Comparison of ENCODE assay signal across 32 cellular contexts in the genomic region with DNA sequence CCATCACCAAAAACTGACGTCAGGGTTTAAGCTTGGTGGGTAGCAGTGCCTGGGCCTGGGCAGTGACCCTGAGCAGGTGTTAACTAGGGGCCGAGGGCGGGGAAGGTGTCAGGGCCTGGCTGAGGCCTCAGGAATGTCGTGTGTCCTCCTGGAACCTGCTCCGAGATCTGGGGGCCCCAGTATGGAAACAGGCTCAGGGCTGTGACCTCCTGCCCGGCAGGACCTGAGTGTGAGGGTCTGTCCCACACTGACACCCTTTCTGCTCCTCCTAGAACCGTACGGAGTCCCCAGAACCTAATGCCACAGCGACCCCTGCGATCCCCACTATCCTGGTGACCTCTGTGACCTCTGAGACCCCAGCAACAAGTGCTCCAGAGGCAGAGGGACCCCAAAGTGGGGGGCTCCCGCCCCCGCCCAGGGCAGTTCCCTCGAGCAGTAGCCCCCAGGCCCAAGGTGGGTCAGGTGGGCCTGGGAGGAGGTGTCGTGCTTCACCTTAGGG. TPM values are rescaled to one million over a fixed set of nuclear protein-coding genes. Genes with fewer than 3 reads are reported as not detected.
"Had no signal": no experiment of that assay in that cellular context is flagged by ENCODE, and none has a peak within 500 bp of the region (broad histone marks: within the 10 kb centered on the region; RNA-seq: fewer than 3 reads in every experiment).

No MANE protein-coding gene starts in this region.

- H3K4me3 Mint-ChIP-seq: activated CD4-positive, alpha-beta memory T cell treated with anti-CD3 and anti-CD28 coated beads for 36 hours; activated CD4-positive, alpha-beta T cell treated with anti-CD3 and anti-CD28 coated beads, Interleukin-2, amount 10 ng/mL, durations not matched to agents 24 days and 14 days; activated naive CD4-positive, alpha-beta T cell treated with anti-CD3 and anti-CD28 coated beads for 36 hours; activated naive CD8-positive, alpha-beta T cell treated with anti-CD3 and anti-CD28 coated beads, Interleukin-2, amount 10 ng/mL, durations not matched to agents 7 days and 5 days; activated T-helper 1 cell treated with anti-CD3 and anti-CD28 coated beads, Interleukin-12 subunit alpha, Interleukin-12 subunit beta, Interleukin-2, Interleukin-4 antibody, amounts not matched to agents 30 ng/mL and 10 ng/mL and 1 ng/mL, durations not matched to agents 14 hours and 24 hours and 36 hours; effector memory CD8-positive, alpha-beta T cell; mesothelial cell of epicardium; naive B cell; nephron progenitor cell; T-helper 17 cell had no signal

- H3K27me3 ChIP-seq: ascending aorta, brain microvascular endothelial cell, gastroesophageal sphincter, pancreas, testis, transverse colon had no signal

- DNase-seq: activated CD4-positive, alpha-beta memory T cell treated with anti-CD3 and anti-CD28 coated beads for 36 hours; activated CD4-positive, alpha-beta T cell treated with anti-CD3 and anti-CD28 coated beads, Interleukin-2, amount 10 ng/mL, durations not matched to agents 24 days and 14 days; activated CD4-positive, CD25-positive, alpha-beta regulatory T cell treated with anti-CD3 and anti-CD28 coated beads, Interleukin-2, amount 50 U/mL, for 72 hours; activated CD8-positive, alpha-beta memory T cell treated with anti-CD3 and anti-CD28 coated beads, Interleukin-2, amount 50 U/mL, for 4 hours; activated effector memory CD4-positive, alpha-beta T cell treated with anti-CD3 and anti-CD28 coated beads, Interleukin-2, amount 50 U/mL, for 16 hours; activated naive CD4-positive, alpha-beta T cell treated with anti-CD3 and anti-CD28 coated beads for 36 hours; activated naive CD8-positive, alpha-beta T cell treated with anti-CD3 and anti-CD28 coated beads, Interleukin-2, amount 10 ng/mL, durations not matched to agents 7 days and 5 days; activated T-cell treated with anti-CD3 and anti-CD28 coated beads, Interleukin-2, amount 50 U/mL, for 1 hour; brain microvascular endothelial cell; cortex of kidney; effector memory CD8-positive, alpha-beta T cell; head of caudate nucleus; hippocampal formation; naive B cell; nephron progenitor cell; stimulated activated CD4-positive, alpha-beta T cell treated with anti-CD3 and anti-CD28 coated beads, Interleukin-2, amount 100 ng/mL, for 48 hours; stimulated activated naive CD4-positive, alpha-beta T cell treated with Interleukin-2 at 50 U/mL for 16 hours; T-helper 17 cell; testis; transverse colon had no signal

- H3K27me3 Mint-ChIP-seq: activated CD4-positive, alpha-beta memory T cell treated with anti-CD3 and anti-CD28 coated beads for 36 hours; activated CD4-positive, alpha-beta T cell treated with anti-CD3 and anti-CD28 coated beads, Interleukin-2, amount 10 ng/mL, durations not matched to agents 24 days and 14 days; activated naive CD8-positive, alpha-beta T cell treated with anti-CD3 and anti-CD28 coated beads, Interleukin-2, amount 10 ng/mL, durations not matched to agents 7 days and 5 days; effector memory CD8-positive, alpha-beta T cell; naive B cell; T-helper 17 cell had no signal

- H3K27ac Mint-ChIP-seq: activated CD4-positive, alpha-beta memory T cell treated with anti-CD3 and anti-CD28 coated beads for 36 hours; activated CD4-positive, alpha-beta T cell treated with anti-CD3 and anti-CD28 coated beads, Interleukin-2, amount 10 ng/mL, durations not matched to agents 24 days and 14 days; activated naive CD4-positive, alpha-beta T cell treated with anti-CD3 and anti-CD28 coated beads for 36 hours; activated naive CD8-positive, alpha-beta T cell treated with anti-CD3 and anti-CD28 coated beads, Interleukin-2, amount 10 ng/mL, durations not matched to agents 7 days and 5 days; activated T-helper 1 cell treated with anti-CD3 and anti-CD28 coated beads, Interleukin-12 subunit alpha, Interleukin-12 subunit beta, Interleukin-2, Interleukin-4 antibody, amounts not matched to agents 30 ng/mL and 10 ng/mL and 1 ng/mL, durations not matched to agents 14 hours and 24 hours and 36 hours; effector memory CD8-positive, alpha-beta T cell; mesothelial cell of epicardium; naive B cell; nephron progenitor cell; T-helper 17 cell had no signal

- H3K4me1 ChIP-seq: pancreas, prostate gland, transverse colon had no signal

- H3K4me1 Mint-ChIP-seq: activated CD4-positive, alpha-beta T cell treated with anti-CD3 and anti-CD28 coated beads, Interleukin-2, amount 10 ng/mL, durations not matched to agents 24 days and 14 days; activated naive CD8-positive, alpha-beta T cell treated with anti-CD3 and anti-CD28 coated beads, Interleukin-2, amount 10 ng/mL, durations not matched to agents 7 days and 5 days; naive B cell; nephron progenitor cell had no signal

- H3K9me3 Mint-ChIP-seq: activated CD4-positive, alpha-beta memory T cell treated with anti-CD3 and anti-CD28 coated beads for 36 hours; activated CD4-positive, alpha-beta T cell treated with anti-CD3 and anti-CD28 coated beads, Interleukin-2, amount 10 ng/mL, durations not matched to agents 24 days and 14 days; activated naive CD4-positive, alpha-beta T cell treated with anti-CD3 and anti-CD28 coated beads for 36 hours; activated naive CD8-positive, alpha-beta T cell treated with anti-CD3 and anti-CD28 coated beads, Interleukin-2, amount 10 ng/mL, durations not matched to agents 7 days and 5 days; activated T-helper 1 cell treated with anti-CD3 and anti-CD28 coated beads, Interleukin-12 subunit alpha, Interleukin-12 subunit beta, Interleukin-2, Interleukin-4 antibody, amounts not matched to agents 30 ng/mL and 10 ng/mL and 1 ng/mL, durations not matched to agents 14 hours and 24 hours and 36 hours; effector memory CD8-positive, alpha-beta T cell; mesothelial cell of epicardium; naive B cell; nephron progenitor cell had no signal

- H3K9me3 ChIP-seq: ascending aorta, gastroesophageal sphincter, pancreas, prostate gland, testis, transverse colon had no signal

- H3K36me3 Mint-ChIP-seq: activated CD4-positive, alpha-beta memory T cell treated with anti-CD3 and anti-CD28 coated beads for 36 hours; activated naive CD8-positive, alpha-beta T cell treated with anti-CD3 and anti-CD28 coated beads, Interleukin-2, amount 10 ng/mL, durations not matched to agents 7 days and 5 days; mesothelial cell of epicardium; naive B cell had no signal

- H3K36me3 ChIP-seq: ascending aorta, brain microvascular endothelial cell, gastroesophageal sphincter, pancreas, prostate gland, transverse colon had no signal

- H3K4me3 ChIP-seq: ascending aorta, gastroesophageal sphincter, pancreas, prostate gland, testis, transverse colon had no signal

- H3K27ac ChIP-seq: ascending aorta, brain microvascular endothelial cell, gastroesophageal sphincter, pancreas, prostate gland, testis, transverse colon had no signal

RNA-seq across cellular contexts. Expression of a gene that starts 0.7 kb away (rescaled TPM):
- total RNA-seq: activated CD4-positive, alpha-beta memory T cell treated with anti-CD3 and anti-CD28 coated beads for 36 hours; activated CD4-positive, alpha-beta T cell treated with anti-CD3 and anti-CD28 coated beads, Interleukin-2, amount 10 ng/mL, durations not matched to agents 24 days and 14 days; activated CD8-positive, alpha-beta memory T cell treated with anti-CD3 and anti-CD28 coated beads for 36 hours; activated naive CD4-positive, alpha-beta T cell treated with anti-CD3 and anti-CD28 coated beads for 36 hours; activated naive CD8-positive, alpha-beta T cell treated with anti-CD3 and anti-CD28 coated beads, Interleukin-2, amount 10 ng/mL, durations not matched to agents 7 days and 5 days; activated T-helper 1 cell treated with anti-CD3 and anti-CD28 coated beads, Interleukin-12 subunit alpha, Interleukin-12 subunit beta, Interleukin-2, Interleukin-4 antibody, amounts not matched to agents 30 ng/mL and 10 ng/mL and 1 ng/mL, durations not matched to agents 14 hours and 24 hours and 36 hours; fibroblast of villous mesenchyme; T-helper 17 cell; transverse colon had no signal
- polyA plus RNA-seq: fibroblast of lung, keratinocyte had no signal

RNA-seq across cellular contexts. Expression of a gene that starts 20.6 kb away (rescaled TPM):
- total RNA-seq: activated CD4-positive, alpha-beta memory T cell treated with anti-CD3 and anti-CD28 coated beads for 36 hours; activated CD4-positive, alpha-beta T cell treated with anti-CD3 and anti-CD28 coated beads, Interleukin-2, amount 10 ng/mL, durations not matched to agents 24 days and 14 days; activated CD8-positive, alpha-beta memory T cell treated with anti-CD3 and anti-CD28 coated beads for 36 hours; activated naive CD4-positive, alpha-beta T cell treated with anti-CD3 and anti-CD28 coated beads for 36 hours; activated naive CD8-positive, alpha-beta T cell treated with anti-CD3 and anti-CD28 coated beads, Interleukin-2, amount 10 ng/mL, durations not matched to agents 7 days and 5 days; activated T-helper 1 cell treated with anti-CD3 and anti-CD28 coated beads, Interleukin-12 subunit alpha, Interleukin-12 subunit beta, Interleukin-2, Interleukin-4 antibody, amounts not matched to agents 30 ng/mL and 10 ng/mL and 1 ng/mL, durations not matched to agents 14 hours and 24 hours and 36 hours; endothelial cell of umbilical vein; fibroblast of villous mesenchyme; lung microvascular endothelial cell; T-helper 17 cell had no signal
- polyA plus RNA-seq: endothelial cell of umbilical vein, fibroblast of lung had no signal
